ENCODE assay signal across 8 cellular contexts in genomic region chr20:54103067-54103761, GRCh38. TPM values are rescaled to one million over a fixed set of nuclear protein-coding genes. Genes with fewer than 3 reads are reported as not detected.
A peak's percentile ranks its signal among the peaks of the same experiment; 100 is the strongest.
DNase-seq lines count a peak whose midpoint lies in the region; ATAC-seq and TF ChIP-seq lines count a peak whose summit lies in the region.

No MANE protein-coding gene starts in this region.

- CTCF ChIA-PET in Calu3 (lab: Charles Lee), result interaction anchor here (0.6 to 2.9 kb wide), 18 partner anchors 9 to 546 kb away, joined by 3 to 15 read pairs (median 4); partner anchors contain the start of gene PFDN4

- H3K4me1 Mint-ChIP-seq in Calu3 (ENCODE audit: low read depth, unreplicated experiment), result peaks cover 73% of the 10 kb centered on the region

- peaks cover 2% of the 10 kb centered on the region for H3K9me3 Mint-ChIP-seq in Calu3 (ENCODE audit: low read depth, unreplicated experiment)

- BruUV-seq in Calu3 (replicated peaks; lab: Mats Ljungman, UMichigan), result no TSS peak

- intact Hi-C loops in Calu3 (cut with micrococcal nuclease; ENCODE audit: unreplicated experiment), result loop anchor here (1.0 to 10.0 kb wide), 2 partner anchors 29 to 242 kb away; no protein-coding TSS in a partner anchor

- TF ChIP-seq CTCF in Calu3 (IDR thresholded peaks at IDR 0.05; ENCODE audit: unreplicated experiment) (peak; percentile 95), RWPE2 (IDR thresholded peaks at IDR 0.05; ENCODE audit: poor library complexity, severe bottlenecking) (peak; percentile 97), cardiac muscle cell (IDR thresholded peaks at IDR 0.05; ENCODE audit: low read depth, low read length) (peak; percentile 86)

- DNase-seq in Calu3 (peak; percentile 99), RWPE2 (ENCODE audit: low spot score) (no peak), cardiac muscle cell (ENCODE audit: low read depth in 1 of 2, low spot score in 1 of 2) (peak; percentile 72), retina (peak; percentile 48)
- peak; percentile 28 to 56 (median 48) for DNase-seq in activated naive CD4-positive, alpha-beta T cell (lab: John Stamatoyannopoulos, UW)

- no peaks in the 10 kb centered on the region for H3K27me3 Mint-ChIP-seq in Calu3 (ENCODE audit: unreplicated experiment)

- H3K36me3 ChIP-seq in RWPE2 (ENCODE audit: low read depth) (no peaks in the 10 kb centered on the region), cardiac muscle cell (no peaks in the 10 kb centered on the region)

- H3K27ac Mint-ChIP-seq in Calu3 (ENCODE audit: unreplicated experiment), result peak overlapping the region; percentile 75

- H3K4me1 ChIP-seq in RWPE2 (ENCODE audit: insufficient read depth, poor library complexity, severe bottlenecking) (peaks cover 35% of the 10 kb centered on the region), cardiac muscle cell (ENCODE audit: low read depth) (no peaks in the 10 kb centered on the region)

- H3K4me3 Mint-ChIP-seq in Calu3 (ENCODE audit: low read depth, unreplicated experiment), result no peak overlapping the region

- H3K27me3 ChIP-seq in RWPE2 (ENCODE audit: insufficient read depth, poor library complexity, severe bottlenecking) (no peaks in the 10 kb centered on the region), cardiac muscle cell (no peaks in the 10 kb centered on the region)

- H3K36me3 Mint-ChIP-seq in Calu3 (ENCODE audit: insufficient read depth, unreplicated experiment), result peaks cover 8% of the 10 kb centered on the region

- H3K4me3 ChIP-seq in RWPE2 (ENCODE audit: severe bottlenecking) (no peak overlapping the region), cardiac muscle cell (no peak overlapping the region)

- H3K9me3 ChIP-seq in RWPE2 (ENCODE audit: severe bottlenecking) (no peaks in the 10 kb centered on the region), cardiac muscle cell (ENCODE audit: low read depth) (no peaks in the 10 kb centered on the region)

- H3K27ac ChIP-seq in RWPE2 (ENCODE audit: poor library complexity, severe bottlenecking) (no peak overlapping the region), cardiac muscle cell (no peak overlapping the region)

- peak; percentile 84 for ATAC-seq in GM19395 (IDR thresholded peaks at IDR 0.05; ENCODE audit: unreplicated experiment)
- peak; percentile 89 for ATAC-seq in HG03520 (IDR thresholded peaks at IDR 0.05; ENCODE audit: unreplicated experiment)
- ATAC-seq in RWPE2 (ENCODE audit: low read depth), result 0 out of 3 replicates have a peak, but pooled peaks have one; percentile 28
- no peak for ATAC-seq in GM21381 (IDR thresholded peaks at IDR 0.05; ENCODE audit: unreplicated experiment)

RNA-seq across cellular contexts. Expression of gene BCAS1, which starts 32.8 kb away (rescaled TPM):
- total RNA-seq in Calu3 (2022) (11.1 and 16.9 TPM in 2 replicates), cardiac muscle cell (not detected in 2 replicates)
- 0.27 TPM in 1 of 2 replicates, not detected in the other for polyA plus RNA-seq in cardiac muscle cell

Comparison
In these comparisons a context has a peak if more than half of its experiments do, and no peak if none do; other contexts are left out.
1. RNA of gene BCAS1, which starts 32.8 kb away (total RNA-seq): 11.1 to 16.9 TPM in Calu3; not detected in cardiac muscle cell; every median in the first group is over 10 times any median in the second.
2. Peak in every context shown above with its lines, with median percentiles within 50 percentile points of each other: CTCF ChIP-seq.